In genomic region chr15:93043621-93044300, GRCh38 we compare ENCODE assay signal across 30 cellular contexts. TPM values are rescaled to one million over a fixed set of nuclear protein-coding genes. Genes with fewer than 3 reads are reported as not detected.
DNase-seq lines count a peak whose midpoint lies in the region; ATAC-seq and TF ChIP-seq lines count a peak whose summit lies in the region.
"Had no signal": no experiment of that assay in that cellular context is flagged by ENCODE, and none has a peak within 500 bp of the region (broad histone marks: within the 10 kb centered on the region; RNA-seq: fewer than 3 reads in every experiment).

No MANE protein-coding gene starts in this region.

- ATAC-seq in psoas muscle, result peak in 1 of 4 donors; percentile 26
- ATAC-seq in foreskin keratinocyte, result no peak
- no peak for ATAC-seq in HG02610 (IDR thresholded peaks at IDR 0.05; ENCODE audit: unreplicated experiment)
- ATAC-seq: activated CD4-positive, CD25-positive, alpha-beta regulatory T cell treated with anti-CD3 and anti-CD28 coated beads, Interleukin-2, amount 50 U/mL, for 24 hours; activated T-cell treated with anti-CD3 and anti-CD28 coated beads, Interleukin-2, amount 50 U/mL, for 72 hours; left ventricle myocardium superior had no signal

- intact Hi-C loops in esophagus muscularis mucosa (cut with DNase I), result no loop called here
- intact Hi-C loops in psoas muscle (cut with DNase I), result no loop called here

- TF ChIP-seq POLR2A in NB4 (IDR thresholded peaks at IDR 0.05; ENCODE audit: extremely low read depth, insufficient read length), result no peak
- TF ChIP-seq POLR2A in esophagus muscularis mucosa (IDR thresholded peaks at IDR 0.05; ENCODE audit: low read depth), result no peak

- H3K4me3 ChIP-seq in NB4 (ENCODE audit: low read depth, low read length) (no peak overlapping the region), esophagus muscularis mucosa (no peak overlapping the region), psoas muscle (no peak overlapping the region)
- H3K4me3 ChIP-seq: thoracic aorta had no signal

- H3K27ac ChIP-seq in esophagus muscularis mucosa (replicated peaks in 1 of 4), result peak overlapping the region; percentile 2 to 40 (median 36)
- no peak overlapping the region for H3K27ac ChIP-seq in psoas muscle
- no peak overlapping the region for H3K27ac ChIP-seq in foreskin keratinocyte
- H3K27ac ChIP-seq: 22Rv1, brain microvascular endothelial cell, thoracic aorta had no signal

- DNase-seq in DMS 273 (lab: John Stamatoyannopoulos, UW; ENCODE audit: unreplicated experiment) (peak; percentile 35), DMS 273 treated with DMSO at 0.1 percent for 48 hours (lab: John Stamatoyannopoulos, UW) (no peak), NB4 (ENCODE audit: low read depth) (peak; percentile 73), esophagus muscularis mucosa (ENCODE audit: extremely low spot score) (no peak), psoas muscle (peak; percentile 6 to 44), foreskin keratinocyte (no peak), activated gamma-delta T cell (lab: John Stamatoyannopoulos, UW) (no peak)
- DNase-seq: activated CD4-positive, alpha-beta T cell treated with anti-CD3 and anti-CD28 coated beads, Interleukin-2, amount 50 U/mL, for 4 hours; activated naive CD4-positive, alpha-beta T cell treated with anti-CD3 and anti-CD28 coated beads, Interleukin-2, amount 50 U/mL, for 16 hours; activated T-cell treated with anti-CD3 and anti-CD28 coated beads, Interleukin-2, amount 50 U/mL, for 72 hours; brain microvascular endothelial cell; effector CD4-positive, alpha-beta T cell; KBM-7; left ventricle myocardium superior; naive B cell; NCI-H1092 treated with DMSO at 0.1 percent for 48 hours; NCI-H187; NCI-H446 treated with DMSO at 0.1 percent for 48 hours; nucleus accumbens; RPMI8226; SK-N-SH; small intestine; stimulated activated naive CD4-positive, alpha-beta T cell treated with Interleukin-2 at 50 U/mL for 16 hours had no signal

- no peak for TF ChIP-seq EP300 in esophagus muscularis mucosa (IDR thresholded peaks at IDR 0.05)

- H3K4me1 ChIP-seq in esophagus muscularis mucosa (peaks cover 3 to 45% (median 42%) of the 10 kb centered on the region in 4 donors), psoas muscle (no peaks in the 10 kb centered on the region), foreskin keratinocyte (no peaks in the 10 kb centered on the region)

- WGBS in esophagus muscularis mucosa, result 39% methylated on average over 12 of the region's 12 CpGs
- WGBS in psoas muscle, 3 donors, result 40 to 56% (median 51%) methylated on average over 12 of the region's 12 CpGs

- H3K36me3 ChIP-seq in esophagus muscularis mucosa (peaks cover 25 to 71% (median 47%) of the 10 kb centered on the region in 4 donors), psoas muscle (ENCODE audit: insufficient read depth in 1 of 2, low read depth in 1 of 2) (peaks cover 0 to 51% of the 10 kb centered on the region in 2 donors)
- H3K36me3 ChIP-seq: brain microvascular endothelial cell had no signal

- no peak for TF ChIP-seq CTCF in NB4 (IDR thresholded peaks at IDR 0.05; ENCODE audit: low read depth, low read length)
- no peak for TF ChIP-seq CTCF in esophagus muscularis mucosa (IDR thresholded peaks at IDR 0.05)
- TF ChIP-seq CTCF in psoas muscle (IDR thresholded peaks at IDR 0.05), result no peak
- TF ChIP-seq CTCF in foreskin keratinocyte (conservative IDR thresholded peaks at IDR 0.05), result no peak

- H3K9me3 ChIP-seq in esophagus muscularis mucosa (peaks cover 0 to 9% (median 1%) of the 10 kb centered on the region in 4 donors), psoas muscle (peaks cover 5% of the 10 kb centered on the region)
- H3K9me3 ChIP-seq: SK-N-SH had no signal

- no peaks in the 10 kb centered on the region for H3K27me3 ChIP-seq in esophagus muscularis mucosa
- no peaks in the 10 kb centered on the region for H3K27me3 ChIP-seq in psoas muscle (ENCODE audit: insufficient read depth in 3 of 3, low read length in 2 of 3)
- H3K27me3 ChIP-seq in foreskin keratinocyte, result peaks cover 7% of the 10 kb centered on the region
- H3K27me3 ChIP-seq: brain microvascular endothelial cell had no signal

RNA-seq across cellular contexts. Expression of gene RGMA, which starts 45.2 kb away (rescaled TPM):
- 100 to 1,000 TPM; 101 to 312 (median 188) TPM for total RNA-seq in esophagus muscularis mucosa
- 100 to 1,000 TPM in 2 of 4 donors, 10 to 100 TPM in 2; 45.8 to 217 (median 103) TPM for total RNA-seq in psoas muscle
- polyA plus RNA-seq in psoas muscle, result 100 to 1,000 TPM in 2 of 3 donors, 10 to 100 TPM in 1; 39.2 to 187 (median 129) TPM
- total RNA-seq in foreskin keratinocyte, result 1.4 and 1.8 TPM in 2 replicates
- polyA plus RNA-seq in foreskin keratinocyte, result 1.2 TPM in 2 replicates
- total RNA-seq: HT1080, M059J, pulmonary artery endothelial cell had no signal

Comparison
In these comparisons a context has a peak if more than half of its experiments do, and no peak if none do; other contexts are left out.
1. DNase-seq: peak in DMS 273 (single experiment), NB4 (single experiment) and psoas muscle (2 of 2); none in DMS 273 treated with DMSO at 0.1 percent for 48 hours (single experiment), esophagus muscularis mucosa (single experiment), foreskin keratinocyte (0 of 2) and activated gamma-delta T cell (single experiment).
2. H3K27ac ChIP-seq: peak in esophagus muscularis mucosa (4 of 4); none in psoas muscle (single experiment) and foreskin keratinocyte (single experiment).
3. RNA of gene RGMA, which starts 45.2 kb away (total RNA-seq): 101 to 312 TPM in esophagus muscularis mucosa and 45.8 to 217 TPM in psoas muscle; 1.4 to 1.8 TPM in foreskin keratinocyte; every median in the first group is over 10 times any median in the second.